15 cellular contexts compared by ENCODE assay signal in genomic region chr16:69180011-69180338, GRCh38. TPM values are rescaled to one million over a fixed set of nuclear protein-coding genes. Genes with fewer than 3 reads are reported as not detected.
DNase-seq lines count a peak whose midpoint lies in the region; ATAC-seq and TF ChIP-seq lines count a peak whose summit lies in the region.
"Had no signal": no experiment of that assay in that cellular context is flagged by ENCODE, and none has a peak within 500 bp of the region (broad histone marks: within the 10 kb centered on the region; RNA-seq: fewer than 3 reads in every experiment).

No MANE protein-coding gene starts in this region.

- H3K27ac Mint-ChIP-seq in activated naive CD8-positive, alpha-beta T cell = peak overlapping the region; percentile 46
- H3K27ac Mint-ChIP-seq in activated naive CD8-positive, alpha-beta T cell treated with anti-CD3 and anti-CD28 coated beads for 36 hours = no peak overlapping the region
- H3K27ac Mint-ChIP-seq: memory B cell; stimulated activated effector memory CD8-positive, alpha-beta T cell treated with anti-CD3 and anti-CD28 coated beads, Interleukin-12 subunit alpha, Interleukin-12 subunit beta, amount 100 ng/mL, for 72 hours had no signal

- no peak for DNase-seq in activated naive CD8-positive, alpha-beta T cell treated with anti-CD3 and anti-CD28 coated beads for 36 hours
- DNase-seq in heart left ventricle (no peak), psoas muscle (no peak), uterus (no peak)
- no peak for DNase-seq in activated CD8-positive, alpha-beta memory T cell treated with anti-CD3 and anti-CD28 coated beads for 24 hours
- DNase-seq: central memory CD4-positive, alpha-beta T cell; NCI-H187 treated with DMSO at 0.1 percent for 48 hours; NCI-H526; stimulated activated CD4-positive, alpha-beta T cell treated with anti-CD3 and anti-CD28 coated beads, Interleukin-4, amount 100 ng/mL, for 24 hours had no signal

- TF ChIP-seq POLR2A in heart left ventricle (IDR thresholded peaks at IDR 0.05) = no peak
- no peak for TF ChIP-seq POLR2A in uterus (IDR thresholded peaks at IDR 0.05)

- intact Hi-C loops in heart left ventricle (cut with DNase I) (loop anchor here in 1 of 10 donors (10.0 kb wide), 1 partner anchor 75 kb away; no protein-coding TSS in a partner anchor), psoas muscle (cut with DNase I) (loop anchor here in 1 of 2 donors (10.0 kb wide), 1 partner anchor 95 kb away; no protein-coding TSS in a partner anchor), uterus (cut with DNase I; ENCODE audit: low total_unique reads) (no loop called here)

- no peaks in the 10 kb centered on the region for H3K27me3 ChIP-seq in heart left ventricle
- no peaks in the 10 kb centered on the region for H3K27me3 ChIP-seq in psoas muscle (ENCODE audit: insufficient read depth in 3 of 3, low read length in 2 of 3)
- no peaks in the 10 kb centered on the region for H3K27me3 ChIP-seq in uterus
- H3K27me3 ChIP-seq: ovary had no signal

- H3K9me3 ChIP-seq in heart left ventricle (no peaks in the 10 kb centered on the region), psoas muscle (no peaks in the 10 kb centered on the region), uterus (no peaks in the 10 kb centered on the region)
- H3K9me3 ChIP-seq: ovary had no signal

- H3K4me3 Mint-ChIP-seq in activated naive CD8-positive, alpha-beta T cell = no peak overlapping the region
- H3K4me3 Mint-ChIP-seq in activated naive CD8-positive, alpha-beta T cell treated with anti-CD3 and anti-CD28 coated beads for 36 hours = no peak overlapping the region
- H3K4me3 Mint-ChIP-seq: memory B cell; stimulated activated effector memory CD8-positive, alpha-beta T cell treated with anti-CD3 and anti-CD28 coated beads, Interleukin-12 subunit alpha, Interleukin-12 subunit beta, amount 100 ng/mL, for 72 hours had no signal

- peaks cover 12% of the 10 kb centered on the region for H3K4me1 Mint-ChIP-seq in activated naive CD8-positive, alpha-beta T cell (ENCODE audit: low read depth)
- peaks cover 21% of the 10 kb centered on the region for H3K4me1 Mint-ChIP-seq in activated naive CD8-positive, alpha-beta T cell treated with anti-CD3 and anti-CD28 coated beads for 36 hours
- H3K4me1 Mint-ChIP-seq: memory B cell had no signal

- TF ChIP-seq CTCF in heart left ventricle (IDR thresholded peaks at IDR 0.05) (no peak), psoas muscle (IDR thresholded peaks at IDR 0.05) (no peak), uterus (IDR thresholded peaks at IDR 0.05) (no peak)

- no peaks in the 10 kb centered on the region for H3K27me3 Mint-ChIP-seq in activated naive CD8-positive, alpha-beta T cell
- no peaks in the 10 kb centered on the region for H3K27me3 Mint-ChIP-seq in activated naive CD8-positive, alpha-beta T cell treated with anti-CD3 and anti-CD28 coated beads for 36 hours
- H3K27me3 Mint-ChIP-seq: memory B cell had no signal

- H3K36me3 ChIP-seq in heart left ventricle (no peaks in the 10 kb centered on the region), psoas muscle (ENCODE audit: insufficient read depth in 1 of 2, low read depth in 1 of 2) (no peaks in the 10 kb centered on the region), uterus (no peaks in the 10 kb centered on the region)
- H3K36me3 ChIP-seq: ovary had no signal

- H3K9me3 Mint-ChIP-seq in activated naive CD8-positive, alpha-beta T cell (ENCODE audit: low read depth) = no peaks in the 10 kb centered on the region
- no peaks in the 10 kb centered on the region for H3K9me3 Mint-ChIP-seq in activated naive CD8-positive, alpha-beta T cell treated with anti-CD3 and anti-CD28 coated beads for 36 hours
- H3K9me3 Mint-ChIP-seq: memory B cell; stimulated activated effector memory CD8-positive, alpha-beta T cell treated with anti-CD3 and anti-CD28 coated beads, Interleukin-12 subunit alpha, Interleukin-12 subunit beta, amount 100 ng/mL, for 72 hours had no signal

- H3K4me1 ChIP-seq in heart left ventricle = peaks cover 0 to 30% (median 17%) of the 10 kb centered on the region in 12 donors
- H3K4me1 ChIP-seq in psoas muscle = peaks cover 20% of the 10 kb centered on the region
- peaks cover 0 to 8% of the 10 kb centered on the region in 2 donors for H3K4me1 ChIP-seq in uterus

- peak in 1 of 4 donors; percentile 10 for ATAC-seq in heart left ventricle
- ATAC-seq in psoas muscle = peak in 2 of 4 donors; percentile 3 to 27
- ATAC-seq in GM21723 (IDR thresholded peaks at IDR 0.05; ENCODE audit: unreplicated experiment) = no peak
- ATAC-seq in GM19324 (IDR thresholded peaks at IDR 0.05; ENCODE audit: low FRiP score, unreplicated experiment) = no peak

- H3K27ac ChIP-seq in heart left ventricle = peak overlapping the region in 11 of 12 donors; percentile 4 to 82 (median 62)
- peak overlapping the region; percentile 56 for H3K27ac ChIP-seq in psoas muscle
- peak overlapping the region; percentile 78 to 82 for H3K27ac ChIP-seq in uterus

- no peak overlapping the region for H3K4me3 ChIP-seq in heart left ventricle
- H3K4me3 ChIP-seq in psoas muscle = no peak overlapping the region
- no peak overlapping the region for H3K4me3 ChIP-seq in uterus
- H3K4me3 ChIP-seq: ovary had no signal

- peaks cover 6% of the 10 kb centered on the region for H3K36me3 Mint-ChIP-seq in activated naive CD8-positive, alpha-beta T cell
- H3K36me3 Mint-ChIP-seq in activated naive CD8-positive, alpha-beta T cell treated with anti-CD3 and anti-CD28 coated beads for 36 hours = peaks cover 10% of the 10 kb centered on the region
- H3K36me3 Mint-ChIP-seq: memory B cell had no signal

RNA-seq across cellular contexts. Expression of gene SNTB2, which starts 7.0 kb away (rescaled TPM):
- total RNA-seq in activated naive CD8-positive, alpha-beta T cell treated with anti-CD3 and anti-CD28 coated beads for 36 hours = 1 to 10 TPM; 6.1 to 6.3 TPM
- 10 to 100 TPM in 7 of 9 donors, 1 to 10 TPM in 2; 8.6 to 28.5 (median 13.2) TPM for total RNA-seq in heart left ventricle
- 1 to 10 TPM; 2.2 to 5.0 TPM for polyA plus RNA-seq in heart left ventricle
- 10 to 100 TPM; 12.6 to 19.4 (median 14.7) TPM for total RNA-seq in psoas muscle
- 1 to 10 TPM; 2.7 to 8.4 (median 6.5) TPM for polyA plus RNA-seq in psoas muscle
- 10 to 100 TPM; 28.2 to 88.0 (median 59.5) TPM for total RNA-seq in uterus

RNA-seq across cellular contexts. Expression of gene UTP4, which starts 47.5 kb away (rescaled TPM):
- 100 to 1,000 TPM; 149 to 153 TPM for total RNA-seq in activated naive CD8-positive, alpha-beta T cell treated with anti-CD3 and anti-CD28 coated beads for 36 hours
- total RNA-seq in heart left ventricle = 10 to 100 TPM; 12.8 to 38.2 (median 28.3) TPM
- polyA plus RNA-seq in heart left ventricle = 10 to 100 TPM; 11.8 to 31.1 TPM
- total RNA-seq in psoas muscle = 10 to 100 TPM; 38.8 to 85.3 (median 73.1) TPM
- polyA plus RNA-seq in psoas muscle = 100 to 1,000 TPM in 1 of 3 donors, 10 to 100 TPM in 2; 64.9 to 107 (median 75.8) TPM
- 10 to 100 TPM; 12.1 to 45.1 (median 31.4) TPM for total RNA-seq in uterus

RNA-seq across cellular contexts. Expression of gene CHTF8, which starts 47.6 kb away (rescaled TPM):
- 100 to 1,000 TPM; 135 to 141 TPM for total RNA-seq in activated naive CD8-positive, alpha-beta T cell treated with anti-CD3 and anti-CD28 coated beads for 36 hours
- total RNA-seq in heart left ventricle (10 to 100 TPM; 31.5 to 79.7 (median 57.2) TPM), psoas muscle (10 to 100 TPM; 26.2 to 69.1 (median 49.9) TPM), uterus (100 to 1,000 TPM in 1 of 4 donors, 10 to 100 TPM in 3; 29.7 to 120 (median 65.3) TPM)
- polyA plus RNA-seq in heart left ventricle (10 to 100 TPM; 18.7 to 53.2 TPM), psoas muscle (10 to 100 TPM; 28.3 to 63.6 (median 46.7) TPM)
